21 cellular contexts compared by ENCODE assay signal in genomic region chr17:80502578-80502877, GRCh38. TPM values are rescaled to one million over a fixed set of nuclear protein-coding genes. Genes with fewer than 3 reads are reported as not detected.
"Had no signal": no experiment of that assay in that cellular context is flagged by ENCODE, and none has a peak within 500 bp of the region (broad histone marks: within the 10 kb centered on the region; RNA-seq: fewer than 3 reads in every experiment).

No MANE protein-coding gene starts in this region.

- H3K4me1 ChIP-seq: parathyroid adenoma had no signal

- H3K4me3 ChIP-seq: lung, tibial artery had no signal

- H3K9ac ChIP-seq: parathyroid adenoma, SK-N-SH had no signal

- H3K9me3 ChIP-seq: SK-N-SH, tibial artery had no signal

- H3K79me2 ChIP-seq: parathyroid adenoma had no signal

- ATAC-seq: activated CD8-positive, alpha-beta T cell treated with anti-CD3 and anti-CD28 coated beads for 36 hours; activated naive CD4-positive, alpha-beta T cell treated with anti-CD3 and anti-CD28 coated beads, Interleukin-2, amount 50 U/mL, for 72 hours; left lobe of liver; sciatic nerve; stimulated activated naive CD8-positive, alpha-beta T cell treated with anti-CD3 and anti-CD28 coated beads, Interleukin-15, Interleukin-2, amounts not matched to agents 100 U/mL and 50 U/mL, for 24 hours had no signal

- H2AFZ ChIP-seq: parathyroid adenoma had no signal

- H3K36me3 ChIP-seq: tibial artery, WERI-Rb-1 had no signal

- DNase-seq: activated CD4-positive, alpha-beta T cell treated with anti-CD3 and anti-CD28 coated beads, Interleukin-2, amount 10 ng/mL, durations not matched to agents 7 days and 5 days; activated CD4-positive, CD25-positive, alpha-beta regulatory T cell treated with anti-CD3 and anti-CD28 coated beads, Interleukin-2, amount 50 U/mL, for 72 hours; activated CD8-positive, alpha-beta T cell treated with anti-CD3 and anti-CD28 coated beads for 36 hours; activated gamma-delta T cell treated with Interleukin-2 at 50 U/mL for 16 hours; aorta; cerebellar nuclear complex; cortex of kidney; endodermal cell; SK-N-SH; stimulated activated CD4-positive, alpha-beta T cell treated with anti-CD3 and anti-CD28 coated beads, Interleukin-4, amount 100 ng/mL, for 24 hours; stimulated activated naive CD8-positive, alpha-beta T cell treated with anti-CD3 and anti-CD28 coated beads, Interleukin-15, Interleukin-2, amounts not matched to agents 100 U/mL and 50 U/mL, for 24 hours; substantia nigra; tibial artery; WERI-Rb-1 had no signal

- H3K27ac ChIP-seq: parathyroid adenoma, tibial artery, WERI-Rb-1 had no signal

RNA-seq across cellular contexts. Expression of gene NPTX1, which starts 26.1 kb away (rescaled TPM):
- total RNA-seq: kidney epithelial cell, renal cortical epithelial cell had no signal
